8 cellular contexts compared by ENCODE assay signal in genomic region chr13:100089633-100090032, GRCh38. TPM values are rescaled to one million over a fixed set of nuclear protein-coding genes. Genes with fewer than 3 reads are reported as not detected.
A peak's percentile ranks its signal among the peaks of the same experiment; 100 is the strongest.
DNase-seq lines count a peak whose midpoint lies in the region; ATAC-seq and TF ChIP-seq lines count a peak whose summit lies in the region.

No MANE protein-coding gene starts in this region.

- no peaks in the 10 kb centered on the region for H3K36me3 ChIP-seq in suprapubic skin

- H3K27me3 ChIP-seq in suprapubic skin = no peaks in the 10 kb centered on the region

- no peak for TF ChIP-seq POLR2A in suprapubic skin (IDR thresholded peaks at IDR 0.05)

- WGBS in suprapubic skin = 1% methylated on average over 5 of the region's 5 CpGs

- no peak for TF ChIP-seq EP300 in suprapubic skin (IDR thresholded peaks at IDR 0.05)

- no peak for DNase-seq in AG04449 (ENCODE audit: low read depth, low spot score)
- DNase-seq in activated naive CD8-positive, alpha-beta T cell treated with anti-CD3 and anti-CD28 coated beads, Interleukin-2, amount 50 U/mL, for 24 hours = no peak
- peak; percentile 23 for DNase-seq in kidney tubule cell (ENCODE audit: low spot score)
- no peak for DNase-seq in suprapubic skin (ENCODE audit: low spot score in 2 of 2)
- DNase-seq in NAMALWA (ENCODE audit: low spot score) = no peak

- peak overlapping the region; percentile 81 for H3K27ac Mint-ChIP-seq in activated naive CD8-positive, alpha-beta T cell treated with anti-CD3 and anti-CD28 coated beads, Interleukin-2, amount 50 U/mL, for 24 hours

- H3K4me1 ChIP-seq in suprapubic skin = peaks cover 30% of the 10 kb centered on the region

- no peaks in the 10 kb centered on the region for H3K27me3 Mint-ChIP-seq in activated naive CD8-positive, alpha-beta T cell treated with anti-CD3 and anti-CD28 coated beads, Interleukin-2, amount 50 U/mL, for 24 hours

- H3K4me3 ChIP-seq in AG04449 (ENCODE audit: low read depth, low read length) (peak overlapping the region; percentile 84), suprapubic skin (peak overlapping the region; percentile 97)

- POLR2A ChIA-PET in AG04449 (lab: Yijun Ruan, JAX) = interaction anchor here (1.3 kb wide), 1 partner anchor 9 kb away, joined by 4 read pairs; no protein-coding TSS in a partner anchor

- H3K27ac ChIP-seq in suprapubic skin = peak overlapping the region; percentile 79

- no peaks in the 10 kb centered on the region for H3K9me3 Mint-ChIP-seq in activated naive CD8-positive, alpha-beta T cell treated with anti-CD3 and anti-CD28 coated beads, Interleukin-2, amount 50 U/mL, for 24 hours

- no peaks in the 10 kb centered on the region for H3K9me3 ChIP-seq in suprapubic skin

- TF ChIP-seq CTCF in AG04449 (IDR thresholded peaks at IDR 0.05; ENCODE audit: insufficient read depth, low read length, missing control alignments) (no peak), suprapubic skin (IDR thresholded peaks at IDR 0.05) (no peak)

- peak overlapping the region; percentile 88 for H3K4me3 Mint-ChIP-seq in activated naive CD8-positive, alpha-beta T cell treated with anti-CD3 and anti-CD28 coated beads, Interleukin-2, amount 50 U/mL, for 24 hours

- ATAC-seq in GM18517 (IDR thresholded peaks at IDR 0.05; ENCODE audit: unreplicated experiment) (peak; percentile 32), HG03378 (IDR thresholded peaks at IDR 0.05; ENCODE audit: unreplicated experiment) (peak; percentile 44), HG03039 (IDR thresholded peaks at IDR 0.05; ENCODE audit: unreplicated experiment) (no peak)
- ATAC-seq in activated naive CD8-positive, alpha-beta T cell treated with anti-CD3 and anti-CD28 coated beads, Interleukin-2, amount 50 U/mL, for 24 hours = peak; percentile 51

- CTCF ChIA-PET in AG04449 (lab: Yijun Ruan, JAX) = interaction anchor here (0.7 to 3.8 kb wide), 3 partner anchors 18 to 146 kb away, joined by 3 to 13 read pairs (median 4); no protein-coding TSS in a partner anchor

- H3K36me3 Mint-ChIP-seq in activated naive CD8-positive, alpha-beta T cell treated with anti-CD3 and anti-CD28 coated beads, Interleukin-2, amount 50 U/mL, for 24 hours (ENCODE audit: low read depth) = peaks cover 10% of the 10 kb centered on the region

- peaks cover 26% of the 10 kb centered on the region for H3K4me1 Mint-ChIP-seq in activated naive CD8-positive, alpha-beta T cell treated with anti-CD3 and anti-CD28 coated beads, Interleukin-2, amount 50 U/mL, for 24 hours

RNA-seq across cellular contexts. Expression of gene PCCA, which starts 0.7 kb away (rescaled TPM):
- 10 to 100 TPM; 21.2 to 40.9 (median 31.6) TPM for total RNA-seq in suprapubic skin
